Comparison of ENCODE assay signal across 1 cellular context in the genomic region with DNA sequence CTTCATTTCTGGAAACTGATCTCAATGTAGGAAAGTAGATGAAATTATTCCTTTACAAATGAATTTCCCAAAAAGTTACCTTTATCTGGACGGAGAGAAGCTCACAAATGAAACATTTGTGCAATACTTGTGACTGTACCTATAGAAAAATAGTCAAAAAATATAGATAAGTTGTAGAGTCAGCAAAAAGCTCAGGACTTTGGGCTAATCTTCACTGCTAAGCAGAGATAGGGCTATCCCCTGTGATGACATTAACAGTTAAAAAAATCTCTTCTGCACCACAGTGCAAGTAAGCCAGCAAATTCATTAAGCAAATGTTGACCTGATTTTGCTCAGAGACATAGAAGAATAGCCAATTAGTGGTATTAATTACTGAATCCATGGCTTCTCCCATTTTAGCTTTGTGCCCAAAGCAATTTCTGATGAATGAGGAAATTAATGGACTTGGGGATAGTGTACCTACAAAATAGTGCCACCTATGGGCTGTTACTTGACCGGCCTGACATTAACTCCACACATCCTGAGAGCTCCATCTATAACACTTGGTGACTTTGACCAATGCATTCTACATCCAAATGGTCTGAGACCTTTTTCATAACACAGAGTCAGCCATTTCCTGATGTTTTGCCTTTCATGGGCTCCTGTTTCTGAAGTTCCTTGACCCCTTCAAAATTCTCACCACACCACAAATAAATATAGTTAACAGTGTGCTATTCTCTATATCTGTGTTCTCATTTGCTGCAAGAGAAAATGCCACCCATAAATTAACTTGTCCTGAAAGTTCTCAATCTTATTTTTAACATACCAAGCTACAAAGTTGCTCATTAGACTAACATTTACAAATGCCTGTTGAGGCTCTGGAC.
TF ChIP-seq lines count a peak whose summit lies in the region.

No MANE protein-coding gene starts in this region.

TF ChIP-seq in K562, 482 proteins besides CTCF, POLR2A, EP300 and RAD21 (continued from another document and continues in another):
- TF ChIP-seq DDX20 (tag; IDR thresholded peaks at IDR 0.05; ENCODE audit: low read depth) = no peak
- TF ChIP-seq, protein P1, sequence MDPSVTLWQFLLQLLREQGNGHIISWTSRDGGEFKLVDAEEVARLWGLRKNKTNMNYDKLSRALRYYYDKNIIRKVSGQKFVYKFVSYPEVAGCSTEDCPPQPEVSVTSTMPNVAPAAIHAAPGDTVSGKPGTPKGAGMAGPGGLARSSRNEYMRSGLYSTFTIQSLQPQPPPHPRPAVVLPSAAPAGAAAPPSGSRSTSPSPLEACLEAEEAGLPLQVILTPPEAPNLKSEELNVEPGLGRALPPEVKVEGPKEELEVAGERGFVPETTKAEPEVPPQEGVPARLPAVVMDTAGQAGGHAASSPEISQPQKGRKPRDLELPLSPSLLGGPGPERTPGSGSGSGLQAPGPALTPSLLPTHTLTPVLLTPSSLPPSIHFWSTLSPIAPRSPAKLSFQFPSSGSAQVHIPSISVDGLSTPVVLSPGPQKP (CRISPR knock-in tag; IDR thresholded peaks at IDR 0.05) = no peak
- no peak for TF ChIP-seq NRF1 (conservative IDR thresholded peaks at IDR 0.05 in 1 of 2, IDR thresholded peaks at IDR 0.05 in 1 of 2)
- TF ChIP-seq, protein P2, sequence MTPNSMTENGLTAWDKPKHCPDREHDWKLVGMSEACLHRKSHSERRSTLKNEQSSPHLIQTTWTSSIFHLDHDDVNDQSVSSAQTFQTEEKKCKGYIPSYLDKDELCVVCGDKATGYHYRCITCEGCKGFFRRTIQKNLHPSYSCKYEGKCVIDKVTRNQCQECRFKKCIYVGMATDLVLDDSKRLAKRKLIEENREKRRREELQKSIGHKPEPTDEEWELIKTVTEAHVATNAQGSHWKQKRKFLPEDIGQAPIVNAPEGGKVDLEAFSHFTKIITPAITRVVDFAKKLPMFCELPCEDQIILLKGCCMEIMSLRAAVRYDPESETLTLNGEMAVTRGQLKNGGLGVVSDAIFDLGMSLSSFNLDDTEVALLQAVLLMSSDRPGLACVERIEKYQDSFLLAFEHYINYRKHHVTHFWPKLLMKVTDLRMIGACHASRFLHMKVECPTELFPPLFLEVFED (CRISPR knock-in tag; conservative IDR thresholded peaks at IDR 0.05) = no peak
- no peak for TF ChIP-seq SREBF2 (CRISPR knock-in tag; IDR thresholded peaks at IDR 0.05)
- TF ChIP-seq EWSR1 (IDR thresholded peaks at IDR 0.05; ENCODE audit: borderline replicate concordance, low read depth, partially characterized antibody) = no peak
- peak; percentile 56; the same call in 1 of the 2 replicates for TF ChIP-seq SMARCE1 (IDR thresholded peaks at IDR 0.05)
- no peak for TF ChIP-seq NFE2L1 (tag; IDR thresholded peaks at IDR 0.05; ENCODE audit: borderline replicate concordance, low read depth)
- TF ChIP-seq ATF7 (IDR thresholded peaks at IDR 0.05) = no peak
- TF ChIP-seq, protein P3, sequence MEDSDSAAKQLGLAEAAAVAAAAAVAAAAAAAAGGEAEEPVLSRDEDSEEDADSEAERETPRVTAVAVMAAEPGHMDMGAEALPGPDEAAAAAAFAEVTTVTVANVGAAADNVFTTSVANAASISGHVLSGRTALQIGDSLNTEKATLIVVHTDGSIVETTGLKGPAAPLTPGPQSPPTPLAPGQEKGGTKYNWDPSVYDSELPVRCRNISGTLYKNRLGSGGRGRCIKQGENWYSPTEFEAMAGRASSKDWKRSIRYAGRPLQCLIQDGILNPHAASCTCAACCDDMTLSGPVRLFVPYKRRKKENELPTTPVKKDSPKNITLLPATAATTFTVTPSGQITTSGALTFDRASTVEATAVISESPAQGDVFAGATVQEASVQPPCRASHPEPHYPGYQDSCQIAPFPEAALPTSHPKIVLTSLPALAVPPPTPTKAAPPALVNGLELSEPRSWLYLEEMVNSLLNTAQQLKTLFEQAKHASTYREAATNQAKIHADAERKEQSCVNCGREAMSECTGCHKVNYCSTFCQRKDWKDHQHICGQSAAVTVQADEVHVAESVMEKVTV (CRISPR knock-in tag; IDR thresholded peaks at IDR 0.05) = no peak
- TF ChIP-seq TAF1 (IDR thresholded peaks at IDR 0.05; ENCODE audit: control insufficient read depth, extremely low read depth, insufficient read depth, low read length, severe bottlenecking) = no peak
- peak; percentile 91 for TF ChIP-seq C11orf30 (IDR thresholded peaks at IDR 0.05; ENCODE audit: low read depth)
- TF ChIP-seq, protein P4, sequence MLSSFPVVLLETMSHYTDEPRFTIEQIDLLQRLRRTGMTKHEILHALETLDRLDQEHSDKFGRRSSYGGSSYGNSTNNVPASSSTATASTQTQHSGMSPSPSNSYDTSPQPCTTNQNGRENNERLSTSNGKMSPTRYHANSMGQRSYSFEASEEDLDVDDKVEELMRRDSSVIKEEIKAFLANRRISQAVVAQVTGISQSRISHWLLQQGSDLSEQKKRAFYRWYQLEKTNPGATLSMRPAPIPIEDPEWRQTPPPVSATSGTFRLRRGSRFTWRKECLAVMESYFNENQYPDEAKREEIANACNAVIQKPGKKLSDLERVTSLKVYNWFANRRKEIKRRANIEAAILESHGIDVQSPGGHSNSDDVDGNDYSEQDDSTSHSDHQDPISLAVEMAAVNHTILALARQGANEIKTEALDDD (IDR thresholded peaks at IDR 0.05) = no peak
- TF ChIP-seq ZSCAN29 (IDR thresholded peaks at IDR 0.05) = no peak
- TF ChIP-seq ZNF274 (IDR thresholded peaks at IDR 0.05; ENCODE audit: borderline replicate concordance, low read depth, low read length) = no peak
- TF ChIP-seq MAFK (IDR thresholded peaks at IDR 0.05; ENCODE audit: low read length) = peak; percentile 78
- TF ChIP-seq NFIX (CRISPR knock-in tag; IDR thresholded peaks at IDR 0.05; ENCODE audit: low read depth) = no peak
- no peak for TF ChIP-seq NR3C1 (CRISPR knock-in tag; IDR thresholded peaks at IDR 0.05)
- TF ChIP-seq ZNF445 (CRISPR knock-in tag; IDR thresholded peaks at IDR 0.05; ENCODE audit: low read depth) = no peak
- TF ChIP-seq SP1 (CRISPR knock-in tag; IDR thresholded peaks at IDR 0.05) = no peak
- TF ChIP-seq MBD2 (IDR thresholded peaks at IDR 0.05; ENCODE audit: borderline replicate concordance, low read depth) = no peak
- TF ChIP-seq MECOM (CRISPR knock-in tag; IDR thresholded peaks at IDR 0.05) = no peak
- no peak for TF ChIP-seq TAF9B (IDR thresholded peaks at IDR 0.05; ENCODE audit: partially characterized antibody)
- TF ChIP-seq YBX1 (IDR thresholded peaks at IDR 0.05) = no peak
- no peak for TF ChIP-seq CBFA2T3 (IDR thresholded peaks at IDR 0.05)
- TF ChIP-seq, protein P5, sequence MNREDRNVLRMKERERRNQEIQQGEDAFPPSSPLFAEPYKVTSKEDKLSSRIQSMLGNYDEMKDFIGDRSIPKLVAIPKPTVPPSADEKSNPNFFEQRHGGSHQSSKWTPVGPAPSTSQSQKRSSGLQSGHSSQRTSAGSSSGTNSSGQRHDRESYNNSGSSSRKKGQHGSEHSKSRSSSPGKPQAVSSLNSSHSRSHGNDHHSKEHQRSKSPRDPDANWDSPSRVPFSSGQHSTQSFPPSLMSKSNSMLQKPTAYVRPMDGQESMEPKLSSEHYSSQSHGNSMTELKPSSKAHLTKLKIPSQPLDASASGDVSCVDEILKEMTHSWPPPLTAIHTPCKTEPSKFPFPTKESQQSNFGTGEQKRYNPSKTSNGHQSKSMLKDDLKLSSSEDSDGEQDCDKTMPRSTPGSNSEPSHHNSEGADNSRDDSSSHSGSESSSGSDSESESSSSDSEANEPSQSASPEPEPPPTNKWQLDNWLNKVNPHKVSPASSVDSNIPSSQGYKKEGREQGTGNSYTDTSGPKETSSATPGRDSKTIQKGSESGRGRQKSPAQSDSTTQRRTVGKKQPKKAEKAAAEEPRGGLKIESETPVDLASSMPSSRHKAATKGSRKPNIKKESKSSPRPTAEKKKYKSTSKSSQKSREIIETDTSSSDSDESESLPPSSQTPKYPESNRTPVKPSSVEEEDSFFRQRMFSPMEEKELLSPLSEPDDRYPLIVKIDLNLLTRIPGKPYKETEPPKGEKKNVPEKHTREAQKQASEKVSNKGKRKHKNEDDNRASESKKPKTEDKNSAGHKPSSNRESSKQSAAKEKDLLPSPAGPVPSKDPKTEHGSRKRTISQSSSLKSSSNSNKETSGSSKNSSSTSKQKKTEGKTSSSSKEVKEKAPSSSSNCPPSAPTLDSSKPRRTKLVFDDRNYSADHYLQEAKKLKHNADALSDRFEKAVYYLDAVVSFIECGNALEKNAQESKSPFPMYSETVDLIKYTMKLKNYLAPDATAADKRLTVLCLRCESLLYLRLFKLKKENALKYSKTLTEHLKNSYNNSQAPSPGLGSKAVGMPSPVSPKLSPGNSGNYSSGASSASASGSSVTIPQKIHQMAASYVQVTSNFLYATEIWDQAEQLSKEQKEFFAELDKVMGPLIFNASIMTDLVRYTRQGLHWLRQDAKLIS (CRISPR knock-in tag; IDR thresholded peaks at IDR 0.05) = no peak
- TF ChIP-seq POLR2AphosphoS5 (IDR thresholded peaks at IDR 0.05; ENCODE audit: control insufficient read depth, insufficient read depth, low read depth, low read length) = no peak
- no peak for TF ChIP-seq ZBTB1 (CRISPR knock-in tag; IDR thresholded peaks at IDR 0.05; ENCODE audit: borderline replicate concordance, low read depth)
- TF ChIP-seq, protein P6, sequence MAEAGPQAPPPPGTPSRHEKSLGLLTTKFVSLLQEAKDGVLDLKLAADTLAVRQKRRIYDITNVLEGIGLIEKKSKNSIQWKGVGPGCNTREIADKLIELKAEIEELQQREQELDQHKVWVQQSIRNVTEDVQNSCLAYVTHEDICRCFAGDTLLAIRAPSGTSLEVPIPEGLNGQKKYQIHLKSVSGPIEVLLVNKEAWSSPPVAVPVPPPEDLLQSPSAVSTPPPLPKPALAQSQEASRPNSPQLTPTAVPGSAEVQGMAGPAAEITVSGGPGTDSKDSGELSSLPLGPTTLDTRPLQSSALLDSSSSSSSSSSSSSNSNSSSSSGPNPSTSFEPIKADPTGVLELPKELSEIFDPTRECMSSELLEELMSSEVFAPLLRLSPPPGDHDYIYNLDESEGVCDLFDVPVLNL (CRISPR knock-in tag; IDR thresholded peaks at IDR 0.05; ENCODE audit: low read depth) = no peak
- TF ChIP-seq RBM34 (IDR thresholded peaks at IDR 0.05; ENCODE audit: borderline replicate concordance, insufficient read depth, low read length) = no peak
- no peak for TF ChIP-seq XRCC5 (IDR thresholded peaks at IDR 0.05; ENCODE audit: low read depth, low read length)
- TF ChIP-seq XRCC3 (IDR thresholded peaks at IDR 0.05) = no peak
- TF ChIP-seq KLF1 (tag; IDR thresholded peaks at IDR 0.05) = no peak
- no peak for TF ChIP-seq ETV6 (IDR thresholded peaks at IDR 0.05; ENCODE audit: borderline replicate concordance in 1 of 2, low read depth in 2 of 2, low read length in 1 of 2)
- no peak for TF ChIP-seq ETV6 (CRISPR knock-in tag; IDR thresholded peaks at IDR 0.05; ENCODE audit: borderline replicate concordance)
- no peak for TF ChIP-seq MEIS2 (IDR thresholded peaks at IDR 0.05; ENCODE audit: partially characterized antibody)
- TF ChIP-seq SMARCA4 (IDR thresholded peaks at IDR 0.05) = peak; percentile 72
- TF ChIP-seq SUPT5H (IDR thresholded peaks at IDR 0.05) = no peak
- TF ChIP-seq ARID2 (IDR thresholded peaks at IDR 0.05) = no peak
- TF ChIP-seq, protein P7, sequence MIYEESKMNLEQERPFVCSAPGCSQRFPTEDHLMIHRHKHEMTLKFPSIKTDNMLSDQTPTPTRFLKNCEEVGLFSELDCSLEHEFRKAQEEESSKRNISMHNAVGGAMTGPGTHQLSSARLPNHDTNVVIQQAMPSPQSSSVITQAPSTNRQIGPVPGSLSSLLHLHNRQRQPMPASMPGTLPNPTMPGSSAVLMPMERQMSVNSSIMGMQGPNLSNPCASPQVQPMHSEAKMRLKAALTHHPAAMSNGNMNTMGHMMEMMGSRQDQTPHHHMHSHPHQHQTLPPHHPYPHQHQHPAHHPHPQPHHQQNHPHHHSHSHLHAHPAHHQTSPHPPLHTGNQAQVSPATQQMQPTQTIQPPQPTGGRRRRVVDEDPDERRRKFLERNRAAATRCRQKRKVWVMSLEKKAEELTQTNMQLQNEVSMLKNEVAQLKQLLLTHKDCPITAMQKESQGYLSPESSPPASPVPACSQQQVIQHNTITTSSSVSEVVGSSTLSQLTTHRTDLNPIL (CRISPR knock-in tag; IDR thresholded peaks at IDR 0.05) = no peak
- no peak for TF ChIP-seq DACH1 (IDR thresholded peaks at IDR 0.05; ENCODE audit: partially characterized antibody)
- TF ChIP-seq SMARCB1 (IDR thresholded peaks at IDR 0.05; ENCODE audit: insufficient read length, low read depth) = peak; percentile 96
- TF ChIP-seq HCFC1 (IDR thresholded peaks at IDR 0.05; ENCODE audit: low read depth, low read length) = no peak
- no peak for TF ChIP-seq ZNF436 (CRISPR knock-in tag; IDR thresholded peaks at IDR 0.05)
- no peak for TF ChIP-seq NBN (IDR thresholded peaks at IDR 0.05; ENCODE audit: low read depth)
- TF ChIP-seq HDGF (IDR thresholded peaks at IDR 0.05) = no peak
- TF ChIP-seq CCNT2 (IDR thresholded peaks at IDR 0.05; ENCODE audit: borderline replicate concordance, extremely low read depth, insufficient read length, low read depth, low read length) = no peak
- TF ChIP-seq NFATC3 (IDR thresholded peaks at IDR 0.05) = no peak
- no peak for TF ChIP-seq ZNF41 (CRISPR knock-in tag; conservative IDR thresholded peaks at IDR 0.05)
- no peak for TF ChIP-seq MYC (IDR thresholded peaks at IDR 0.05; ENCODE audit: low read depth, low read length)
- TF ChIP-seq MYC (CRISPR knock-in tag; IDR thresholded peaks at IDR 0.05; ENCODE audit: borderline replicate concordance, low read depth) = no peak
- TF ChIP-seq TFAM (CRISPR knock-in tag; conservative IDR thresholded peaks at IDR 0.05) = no peak
- TF ChIP-seq MAFF (IDR thresholded peaks at IDR 0.05; ENCODE audit: low read length) = peak; percentile 83
- TF ChIP-seq FOSL1 (tag; conservative IDR thresholded peaks at IDR 0.05) = no peak
- TF ChIP-seq, protein P8, sequence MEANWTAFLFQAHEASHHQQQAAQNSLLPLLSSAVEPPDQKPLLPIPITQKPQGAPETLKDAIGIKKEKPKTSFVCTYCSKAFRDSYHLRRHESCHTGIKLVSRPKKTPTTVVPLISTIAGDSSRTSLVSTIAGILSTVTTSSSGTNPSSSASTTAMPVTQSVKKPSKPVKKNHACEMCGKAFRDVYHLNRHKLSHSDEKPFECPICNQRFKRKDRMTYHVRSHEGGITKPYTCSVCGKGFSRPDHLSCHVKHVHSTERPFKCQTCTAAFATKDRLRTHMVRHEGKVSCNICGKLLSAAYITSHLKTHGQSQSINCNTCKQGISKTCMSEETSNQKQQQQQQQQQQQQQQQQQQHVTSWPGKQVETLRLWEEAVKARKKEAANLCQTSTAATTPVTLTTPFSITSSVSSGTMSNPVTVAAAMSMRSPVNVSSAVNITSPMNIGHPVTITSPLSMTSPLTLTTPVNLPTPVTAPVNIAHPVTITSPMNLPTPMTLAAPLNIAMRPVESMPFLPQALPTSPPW (CRISPR knock-in tag; IDR thresholded peaks at IDR 0.05) = no peak
- TF ChIP-seq SAFB2 (IDR thresholded peaks at IDR 0.05; ENCODE audit: borderline replicate concordance, low read depth, low read length, severe bottlenecking) = no peak
